In the genomic region with DNA sequence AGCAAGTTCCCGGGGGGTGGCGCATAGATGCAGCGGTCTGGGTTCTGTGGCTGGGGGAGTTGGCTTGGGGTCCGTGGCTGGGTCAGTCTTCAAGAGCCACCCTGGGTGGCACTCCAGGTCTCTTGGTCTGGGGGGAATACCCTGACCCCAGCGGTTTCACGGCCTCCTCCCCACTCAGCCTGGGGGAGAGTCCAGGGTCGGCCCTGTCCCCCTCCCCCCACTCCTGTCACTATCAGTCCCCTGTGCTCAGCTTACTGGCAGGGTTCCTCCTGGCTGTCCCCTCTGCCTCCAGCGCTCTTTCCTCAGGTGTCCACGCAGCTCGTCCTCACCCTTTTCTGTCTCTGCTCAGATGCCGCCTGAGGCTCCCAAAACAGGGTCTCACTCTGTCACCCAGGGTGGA, we compare ENCODE assay signal across 15 cellular contexts.
"Had no signal": no experiment of that assay in that cellular context is flagged by ENCODE, and none has a peak within 500 bp of the region (broad histone marks: within the 10 kb centered on the region; RNA-seq: fewer than 3 reads in every experiment).

No MANE protein-coding gene starts in this region.

- DNase-seq: activated CD4-positive, alpha-beta memory T cell treated with anti-CD3 and anti-CD28 coated beads for 36 hours; activated CD4-positive, alpha-beta T cell treated with anti-CD3 and anti-CD28 coated beads for 1 hour; activated gamma-delta T cell; activated naive CD8-positive, alpha-beta T cell treated with anti-CD3 and anti-CD28 coated beads for 36 hours; activated T-cell treated with anti-CD3 and anti-CD28 coated beads, Interleukin-2, amount 50 U/mL, for 48 hours; brain microvascular endothelial cell; islet precursor cell; stimulated activated CD4-positive, alpha-beta T cell treated with anti-CD3 and anti-CD28 coated beads, Interleukin-1b, Interleukin-23, amount 100 ng/mL, for 48 hours; stimulated activated naive CD4-positive, alpha-beta T cell; T-helper 9 cell had no signal

- H3K4me3 Mint-ChIP-seq: activated CD4-positive, alpha-beta memory T cell treated with anti-CD3 and anti-CD28 coated beads for 36 hours; activated naive CD8-positive, alpha-beta T cell treated with anti-CD3 and anti-CD28 coated beads for 36 hours had no signal

- H3K9ac ChIP-seq: parathyroid adenoma had no signal

- H3K36me3 ChIP-seq: brain microvascular endothelial cell, esophagus muscularis mucosa, suprapubic skin, upper lobe of left lung had no signal

- H3K36me3 Mint-ChIP-seq: activated CD4-positive, alpha-beta memory T cell treated with anti-CD3 and anti-CD28 coated beads for 36 hours; activated naive CD8-positive, alpha-beta T cell treated with anti-CD3 and anti-CD28 coated beads for 36 hours had no signal

- H3K4me3 ChIP-seq: dorsolateral prefrontal cortex, esophagus muscularis mucosa, suprapubic skin, upper lobe of left lung had no signal

- H3K27me3 Mint-ChIP-seq: activated CD4-positive, alpha-beta memory T cell treated with anti-CD3 and anti-CD28 coated beads for 36 hours; activated naive CD8-positive, alpha-beta T cell treated with anti-CD3 and anti-CD28 coated beads for 36 hours had no signal

- H2AFZ ChIP-seq: parathyroid adenoma had no signal

- H3K27ac ChIP-seq: brain microvascular endothelial cell, dorsolateral prefrontal cortex, esophagus muscularis mucosa, parathyroid adenoma, suprapubic skin, upper lobe of left lung had no signal

- H3K9me3 ChIP-seq: esophagus muscularis mucosa, suprapubic skin, upper lobe of left lung had no signal

- H3K4me1 Mint-ChIP-seq: activated naive CD8-positive, alpha-beta T cell treated with anti-CD3 and anti-CD28 coated beads for 36 hours had no signal

- H3K27me3 ChIP-seq: brain microvascular endothelial cell, dorsolateral prefrontal cortex, esophagus muscularis mucosa, suprapubic skin, upper lobe of left lung had no signal

- H3K79me2 ChIP-seq: parathyroid adenoma had no signal

- H3K9me3 Mint-ChIP-seq: activated CD4-positive, alpha-beta memory T cell treated with anti-CD3 and anti-CD28 coated beads for 36 hours; activated naive CD8-positive, alpha-beta T cell treated with anti-CD3 and anti-CD28 coated beads for 36 hours had no signal

- H3K4me1 ChIP-seq: parathyroid adenoma had no signal

- H3K27ac Mint-ChIP-seq: activated CD4-positive, alpha-beta memory T cell treated with anti-CD3 and anti-CD28 coated beads for 36 hours; activated naive CD8-positive, alpha-beta T cell treated with anti-CD3 and anti-CD28 coated beads for 36 hours had no signal
